8 cellular contexts compared by ENCODE assay signal in the genomic region with DNA sequence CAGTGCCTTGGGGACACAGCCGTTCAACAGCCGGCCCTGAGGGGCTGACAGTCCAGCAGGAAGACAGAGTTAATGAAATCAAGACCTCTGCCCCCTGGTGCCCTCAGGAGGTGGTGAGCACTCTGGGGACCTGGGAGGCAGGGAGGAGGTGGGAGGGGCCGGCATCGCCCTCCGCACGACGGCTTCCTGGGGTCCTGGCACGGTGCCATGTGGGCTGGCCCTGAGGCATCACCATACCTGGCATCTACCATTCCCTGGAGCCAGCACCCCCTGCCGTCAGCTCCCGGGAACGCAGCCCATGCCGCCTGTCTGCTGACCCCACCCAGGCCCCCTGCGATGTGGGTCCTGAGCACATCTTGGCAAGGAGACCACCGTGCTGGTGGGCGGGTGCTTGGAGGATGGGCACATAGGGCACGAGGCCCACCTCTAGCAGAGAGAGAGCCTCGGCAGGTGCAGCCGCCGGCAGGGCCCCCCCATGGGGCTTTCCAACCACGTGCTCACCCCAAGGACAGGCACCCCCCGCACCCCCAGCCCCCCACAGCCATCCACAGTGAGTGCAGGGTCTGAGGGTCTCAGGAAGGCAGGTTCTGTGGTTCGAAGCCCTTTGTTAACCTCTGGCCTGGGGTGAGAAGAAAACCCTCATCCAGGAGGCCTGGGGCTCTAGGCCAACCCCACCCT. TPM values are rescaled to one million over a fixed set of nuclear protein-coding genes. Genes with fewer than 3 reads are reported as not detected.
DNase-seq lines count a peak whose midpoint lies in the region; ATAC-seq and TF ChIP-seq lines count a peak whose summit lies in the region.

No MANE protein-coding gene starts in this region.

- peaks cover 21% of the 10 kb centered on the region for H3K36me3 Mint-ChIP-seq in central memory CD8-positive, alpha-beta T cell (ENCODE audit: insufficient read depth)
- H3K36me3 Mint-ChIP-seq in nephron progenitor cell (ENCODE audit: low read depth), result no peaks in the 10 kb centered on the region

- in situ Hi-C loops in Caki2 (cut with HindIII; ENCODE audit: low pct_unique_long_range_greater_than_20kb, low sequenced_read_pairs), result no loop called here

- peaks cover 12% of the 10 kb centered on the region for H3K4me1 Mint-ChIP-seq in central memory CD8-positive, alpha-beta T cell
- peaks cover 9% of the 10 kb centered on the region for H3K4me1 Mint-ChIP-seq in nephron progenitor cell

- H3K27ac Mint-ChIP-seq in central memory CD8-positive, alpha-beta T cell (ENCODE audit: low read depth), result peak overlapping the region; percentile 59
- H3K27ac Mint-ChIP-seq in nephron progenitor cell, result no peak overlapping the region

- no peaks in the 10 kb centered on the region for H3K27me3 Mint-ChIP-seq in central memory CD8-positive, alpha-beta T cell
- no peaks in the 10 kb centered on the region for H3K27me3 Mint-ChIP-seq in nephron progenitor cell (ENCODE audit: low read depth, poor library complexity)

- DNase-seq in Caki2 (ENCODE audit: low read depth) (peak; percentile 53), NCI-H1092 treated with DMSO at 0.1 percent for 48 hours (lab: John Stamatoyannopoulos, UW) (peak; percentile 62), nephron progenitor cell (peak; percentile 46), Ammon's horn (ENCODE audit: low spot score) (no peak)
- DNase-seq in activated CD4-positive, alpha-beta T cell treated with anti-CD3 and anti-CD28 coated beads for 1 hour, result peak; percentile 38
- peak; percentile 53 to 77 for DNase-seq in central memory CD8-positive, alpha-beta T cell (ENCODE audit: low spot score in 2 of 2)

- no peaks in the 10 kb centered on the region for H3K9me3 Mint-ChIP-seq in central memory CD8-positive, alpha-beta T cell
- no peaks in the 10 kb centered on the region for H3K9me3 Mint-ChIP-seq in nephron progenitor cell

- peak; percentile 23 for TF ChIP-seq CTCF in nephron progenitor cell (IDR thresholded peaks at IDR 0.05)

- peak; percentile 80 for ATAC-seq in central memory CD8-positive, alpha-beta T cell (replicated peaks; ENCODE audit: extremely low read depth, poor library complexity, severe bottlenecking)
- ATAC-seq in GM21528 (IDR thresholded peaks at IDR 0.05; ENCODE audit: low FRiP score, unreplicated experiment) (no peak), HG03565 (IDR thresholded peaks at IDR 0.05; ENCODE audit: unreplicated experiment) (no peak)

- peak overlapping the region; percentile 29 for H3K4me3 Mint-ChIP-seq in central memory CD8-positive, alpha-beta T cell
- no peak overlapping the region for H3K4me3 Mint-ChIP-seq in nephron progenitor cell

RNA-seq across cellular contexts. Expression of gene ZFPM1, which starts 52.5 kb away (rescaled TPM):
- 0.35 and 1.3 TPM in 2 replicates for total RNA-seq in Caki2 (2014; rRNA removed; shearing (Covaris generic); ENCODE audit: low replicate concordance)
